ENCODE assay signal across 20 cellular contexts in the genomic region with DNA sequence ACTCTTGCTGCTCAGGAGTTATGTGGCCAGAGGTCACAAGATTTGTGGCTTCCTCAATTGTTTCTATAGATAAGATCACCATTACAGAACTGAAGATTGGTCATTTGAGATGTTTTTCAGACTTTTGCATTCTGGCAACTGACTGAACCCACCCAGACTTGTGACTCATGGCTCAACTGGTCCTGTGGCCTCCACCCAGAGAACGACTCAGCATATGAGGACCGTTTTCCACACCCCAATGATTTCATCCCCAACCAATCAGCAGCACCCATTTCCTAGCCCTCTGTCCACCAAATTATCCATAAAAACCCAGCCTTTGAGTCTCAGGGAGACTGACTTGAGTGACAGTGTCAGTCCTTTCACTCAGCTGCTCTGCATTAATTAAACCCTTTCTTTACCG.
DNase-seq lines count a peak whose midpoint lies in the region; ATAC-seq lines count a peak whose summit lies in the region.
"Had no signal": no experiment of that assay in that cellular context is flagged by ENCODE, and none has a peak within 500 bp of the region (broad histone marks: within the 10 kb centered on the region; RNA-seq: fewer than 3 reads in every experiment).

No MANE protein-coding gene starts in this region.

- DNase-seq in left ventricle myocardium superior (no peak), Right ventricle myocardium superior (no peak), amniotic epithelial cell (ENCODE audit: low read depth) (peak; percentile 63), glomerular visceral epithelial cell (ENCODE audit: extremely low spot score) (peak; percentile 43), left lobe of liver (ENCODE audit: low spot score) (no peak), NCI-H1105 treated with DMSO at 0.1 percent for 48 hours (lab: John Stamatoyannopoulos, UW) (no peak)
- no peak for DNase-seq in stimulated activated CD4-positive, alpha-beta T cell treated with anti-CD3 and anti-CD28 coated beads, Interleukin-1b, Interleukin-23, amount 100 ng/mL, for 48 hours
- DNase-seq: activated naive CD8-positive, alpha-beta T cell treated with anti-CD3 and anti-CD28 coated beads for 36 hours; CD8-positive, alpha-beta memory T cell; central memory CD4-positive, alpha-beta T cell; effector CD8-positive, alpha-beta T cell; foreskin keratinocyte; GDM1; naive B cell; NCI-H1694 treated with DMSO at 0.1 percent for 48 hours; OCI-M1; posterior cingulate gyrus; stimulated activated naive CD4-positive, alpha-beta T cell had no signal

- intact Hi-C loops in left ventricle myocardium superior (cut with micrococcal nuclease), result no loop called here
- intact Hi-C loops in Right ventricle myocardium superior (cut with DNase I), result no loop called here

- ATAC-seq in left ventricle myocardium superior, result peak; percentile 24
- ATAC-seq in Right ventricle myocardium superior (ENCODE audit: poor library complexity), result no peak
- no peak for ATAC-seq in left lobe of liver
- no peak for ATAC-seq in GM18909 (IDR thresholded peaks at IDR 0.05; ENCODE audit: poor library complexity, unreplicated experiment)
- ATAC-seq: A549, foreskin keratinocyte had no signal

Comparison
In these comparisons a context has a peak if more than half of its experiments do, and no peak if none do; other contexts are left out.
1. DNase-seq: peak in amniotic epithelial cell (single experiment) and glomerular visceral epithelial cell (single experiment); none in left ventricle myocardium superior (single experiment), Right ventricle myocardium superior (single experiment), left lobe of liver (single experiment), NCI-H1105 treated with DMSO at 0.1 percent for 48 hours (single experiment) and stimulated activated CD4-positive, alpha-beta T cell treated with anti-CD3 and anti-CD28 coated beads, Interleukin-1b, Interleukin-23, amount 100 ng/mL, for 48 hours (single experiment).